ENCODE assay signal across 7 cellular contexts in genomic region chr17:1453694-1454093, GRCh38. TPM values are rescaled to one million over a fixed set of nuclear protein-coding genes. Genes with fewer than 3 reads are reported as not detected.
DNase-seq lines count a peak whose midpoint lies in the region; ATAC-seq and TF ChIP-seq lines count a peak whose summit lies in the region.
"Not testable (repeated sequence)": the region's sequence is repeated elsewhere in the genome, so short reads cannot be mapped to it uniquely, and the experiment has no call there.

No MANE protein-coding gene starts in this region.

- intact Hi-C loops in CD8-positive, alpha-beta T cell (cut with DNase I, micrococcal nuclease) = loop anchor here in 1 of 2 experiments (2.0 kb wide), 1 partner anchor 53 kb away; the partner anchor contains the start of gene YWHAE
- intact Hi-C loops in mammary epithelial cell (cut with micrococcal nuclease) = loop anchor here (10.0 kb wide), 1 partner anchor 191 kb away; the partner anchor contains the start of genes RILP and SCARF1
- intact Hi-C loops in natural killer cell (cut with micrococcal nuclease) = not testable (repeated sequence)

- not testable (repeated sequence) for DNase-seq in CD8-positive, alpha-beta T cell; RWPE1 (ENCODE audit: low spot score); activated T-cell treated with anti-CD3 and anti-CD28 coated beads, Interleukin-2, amount 50 U/mL, for 4 hours; mammary epithelial cell; hepatocyte (ENCODE audit: low spot score); natural killer cell

- not testable (repeated sequence) for H3K4me3 ChIP-seq in CD8-positive, alpha-beta T cell (ENCODE audit: low read depth, low read length); mammary epithelial cell (replicated peaks in 1 of 3; ENCODE audit: insufficient read depth in 1 of 3, low read depth in 2 of 3, low read length in 3 of 3); hepatocyte; skeletal muscle satellite cell (ENCODE audit: low read length)

- not testable (repeated sequence) for H3K9me2 ChIP-seq in hepatocyte (replicated peaks; ENCODE audit: insufficient read depth)

- not testable (repeated sequence) for H3K27ac ChIP-seq in CD8-positive, alpha-beta T cell (ENCODE audit: low read depth, low read length); mammary epithelial cell (ENCODE audit: insufficient read depth, low read depth, low read length); hepatocyte
- peak overlapping the region; percentile 90 for H3K27ac ChIP-seq in RWPE1

- POLR2A ChIA-PET in CD8-positive, alpha-beta T cell (lab: Charles Lee) = not testable (repeated sequence)
- POLR2A ChIA-PET in RWPE1 (lab: Yijun Ruan, JAX; ENCODE audit: low non-redundant PET) = interaction anchor here (0.6 kb wide), 1 partner anchor 60 kb away, joined by 3 read pairs; no protein-coding TSS in a partner anchor

- not testable (repeated sequence) for H3K27ac Mint-ChIP-seq in CD8-positive, alpha-beta T cell
- peak overlapping the region in 1 of 2 donors; percentile 9 for H3K27ac Mint-ChIP-seq in natural killer cell

- TF ChIP-seq CTCF in CD8-positive, alpha-beta T cell (IDR thresholded peaks at IDR 0.05); RWPE1 (conservative IDR thresholded peaks at IDR 0.05; ENCODE audit: low read depth); mammary epithelial cell (conservative IDR thresholded peaks at IDR 0.05 in 1 of 2, IDR thresholded peaks at IDR 0.05 in 1 of 2; ENCODE audit: extremely low read depth in 1 of 2, insufficient read depth in 1 of 2, low read depth in 1 of 2, low read length in 2 of 2); hepatocyte (IDR thresholded peaks at IDR 0.05; ENCODE audit: poor library complexity); natural killer cell (IDR thresholded peaks at IDR 0.05): not testable (repeated sequence)

- not testable (repeated sequence) for H3K9me3 Mint-ChIP-seq in CD8-positive, alpha-beta T cell; activated T-cell treated with anti-CD3 and anti-CD28 coated beads, Interleukin-2, amount 50 U/mL, for 4 hours; natural killer cell

- CTCF ChIA-PET in CD8-positive, alpha-beta T cell (lab: Charles Lee) = interaction anchor here (1.6 kb wide), 1 partner anchor 89 kb away, joined by 6 read pairs; no protein-coding TSS in a partner anchor
- CTCF ChIA-PET in RWPE1 (lab: Yijun Ruan, JAX) = interaction anchor here (0.6 to 0.7 kb wide), 2 partner anchors 145 to 188 kb away, joined by 3 read pairs; no protein-coding TSS in a partner anchor
- CTCF ChIA-PET in mammary epithelial cell (lab: Charles Lee; ENCODE audit: low non-redundant PET) = not testable (repeated sequence)

- H3K27me3 ChIP-seq in CD8-positive, alpha-beta T cell (ENCODE audit: insufficient read depth, low read length); mammary epithelial cell (ENCODE audit: insufficient read depth, low read length); hepatocyte; skeletal muscle satellite cell (ENCODE audit: control insufficient read depth, insufficient read depth, low read length): not testable (repeated sequence)

- dilution Hi-C loops in mammary epithelial cell (cut with HindIII; ENCODE audit: low sequenced_read_pairs) = not testable (repeated sequence)

- H3K9me3 ChIP-seq in CD8-positive, alpha-beta T cell (ENCODE audit: low read length); mammary epithelial cell (replicated peaks; ENCODE audit: insufficient read depth, low read length); hepatocyte (ENCODE audit: low read depth); skeletal muscle satellite cell (replicated peaks; ENCODE audit: low read length): not testable (repeated sequence)

- not testable (repeated sequence) for ATAC-seq in CD8-positive, alpha-beta T cell; activated T-cell treated with anti-CD3 and anti-CD28 coated beads, Interleukin-2, amount 50 U/mL, for 4 hours; natural killer cell

- peak overlapping the region; percentile 49 for H3K4me3 Mint-ChIP-seq in CD8-positive, alpha-beta T cell
- peak overlapping the region; percentile 92 for H3K4me3 Mint-ChIP-seq in activated T-cell treated with anti-CD3 and anti-CD28 coated beads, Interleukin-2, amount 50 U/mL, for 4 hours
- H3K4me3 Mint-ChIP-seq in natural killer cell = peak overlapping the region; percentile 53

- WGBS in mammary epithelial cell (ENCODE audit: low coverage, missing lambda C conversion rate) = 94% methylated on average over 10 of the region's 11 CpGs
- WGBS in hepatocyte (ENCODE audit: low lambda C conversion rate, missing lambda C conversion rate) = 91% methylated on average over 11 of the region's 11 CpGs

- not testable (repeated sequence) for H3K27me3 Mint-ChIP-seq in CD8-positive, alpha-beta T cell (ENCODE audit: low read depth); activated T-cell treated with anti-CD3 and anti-CD28 coated beads, Interleukin-2, amount 50 U/mL, for 4 hours (ENCODE audit: low read depth); natural killer cell (ENCODE audit: low read depth in 2 of 2)

- peaks cover 30% of the 10 kb centered on the region for H3K4me1 ChIP-seq in CD8-positive, alpha-beta T cell (ENCODE audit: insufficient read depth, low read length)
- H3K4me1 ChIP-seq in mammary epithelial cell (ENCODE audit: insufficient read depth, low read length) = not testable (repeated sequence)
- H3K4me1 ChIP-seq in hepatocyte (ENCODE audit: insufficient read depth) = peaks cover 14% of the 10 kb centered on the region
- peaks cover 31% of the 10 kb centered on the region for H3K4me1 ChIP-seq in skeletal muscle satellite cell (ENCODE audit: control insufficient read depth, insufficient read depth, low read length)

- not testable (repeated sequence) for H2AFZ ChIP-seq in mammary epithelial cell (ENCODE audit: low read depth, low read length); hepatocyte

- H3K79me2 ChIP-seq in mammary epithelial cell (ENCODE audit: insufficient read depth, low read length) (peaks cover 73% of the 10 kb centered on the region), hepatocyte (peaks cover 71% of the 10 kb centered on the region)

- H3K4me2 ChIP-seq in mammary epithelial cell (ENCODE audit: insufficient read depth, low read depth, low read length) (peak overlapping the region; percentile 75), hepatocyte (peak overlapping the region; percentile 82), skeletal muscle satellite cell (ENCODE audit: low read length) (peak overlapping the region; percentile 41)

- in situ Hi-C loops in mammary epithelial cell (cut with MboI; ENCODE audit: low sequenced_read_pairs in 2 of 2) = not testable (repeated sequence)

- BruUV-seq in mammary epithelial cell (replicated peaks; lab: Mats Ljungman, UMichigan) = not testable (repeated sequence)

- peaks cover 53% of the 10 kb centered on the region for H3K4me1 Mint-ChIP-seq in CD8-positive, alpha-beta T cell (ENCODE audit: low read depth)
- H3K4me1 Mint-ChIP-seq in activated T-cell treated with anti-CD3 and anti-CD28 coated beads, Interleukin-2, amount 50 U/mL, for 4 hours (ENCODE audit: low read depth) = peaks cover 53% of the 10 kb centered on the region
- peaks cover 32 to 45% of the 10 kb centered on the region in 2 donors for H3K4me1 Mint-ChIP-seq in natural killer cell

- not testable (repeated sequence) for H3K9ac ChIP-seq in mammary epithelial cell (ENCODE audit: insufficient read depth, low read length); skeletal muscle satellite cell (ENCODE audit: low read depth, low read length)

- not testable (repeated sequence) for H3K36me3 ChIP-seq in CD8-positive, alpha-beta T cell (ENCODE audit: insufficient read depth, low read length); mammary epithelial cell (ENCODE audit: insufficient read depth, low read length); hepatocyte (replicated peaks; ENCODE audit: insufficient read depth, low read depth)
- peaks cover 30% of the 10 kb centered on the region for H3K36me3 ChIP-seq in skeletal muscle satellite cell (ENCODE audit: insufficient read depth, low read length)

- H4K20me1 ChIP-seq in mammary epithelial cell (ENCODE audit: insufficient read depth, low read length) = not testable (repeated sequence)
- H4K20me1 ChIP-seq in hepatocyte (ENCODE audit: insufficient read depth, poor library complexity, severe bottlenecking) = peaks cover 59% of the 10 kb centered on the region

- peaks cover 32% of the 10 kb centered on the region for H3K36me3 Mint-ChIP-seq in CD8-positive, alpha-beta T cell
- peaks cover 12% of the 10 kb centered on the region for H3K36me3 Mint-ChIP-seq in activated T-cell treated with anti-CD3 and anti-CD28 coated beads, Interleukin-2, amount 50 U/mL, for 4 hours (ENCODE audit: insufficient read depth)
- not testable (repeated sequence) for H3K36me3 Mint-ChIP-seq in natural killer cell

RNA-seq across cellular contexts. Expression of gene CRK, which starts 2.3 kb away (rescaled TPM):
- total RNA-seq in CD8-positive, alpha-beta T cell = 10 to 100 TPM; 15.4 to 15.9 TPM
- total RNA-seq in activated T-cell treated with anti-CD3 and anti-CD28 coated beads, Interleukin-2, amount 50 U/mL, for 4 hours = 10 to 100 TPM; 21.0 to 22.4 (median 22.0) TPM
- total RNA-seq in mammary epithelial cell (100 to 1,000 TPM in 1 of 2 donors, 10 to 100 TPM in 1; 71.4 to 127 TPM), hepatocyte (66.7 and 72.1 TPM in 2 replicates), natural killer cell (10 to 100 TPM; 15.9 to 19.6 (median 16.7) TPM)
- polyA plus RNA-seq in mammary epithelial cell (72.6 TPM), hepatocyte (66.5 and 69.2 TPM in 2 replicates)
- 68.3 TPM for polyA minus RNA-seq in mammary epithelial cell
- 83.4 and 85.0 TPM in 2 replicates for total RNA-seq in skeletal muscle satellite cell (2012; rRNA removed)

RNA-seq across cellular contexts. Expression of gene MYO1C, which starts 38.8 kb away (rescaled TPM):
- 10 to 100 TPM in 1 of 2 experiments, 1 to 10 TPM in 1; 9.1 to 11.4 TPM for total RNA-seq in CD8-positive, alpha-beta T cell
- total RNA-seq in activated T-cell treated with anti-CD3 and anti-CD28 coated beads, Interleukin-2, amount 50 U/mL, for 4 hours = 10 to 100 TPM; 16.7 to 34.5 (median 18.3) TPM
- 100 to 1,000 TPM; 192 to 214 TPM for total RNA-seq in mammary epithelial cell
- 98.8 TPM for polyA plus RNA-seq in mammary epithelial cell
- 179 TPM for polyA minus RNA-seq in mammary epithelial cell
- 74.4 and 76.8 TPM in 2 replicates for total RNA-seq in hepatocyte
- polyA plus RNA-seq in hepatocyte = 85.3 and 92.3 TPM in 2 replicates
- total RNA-seq in natural killer cell = 10 to 100 TPM in 2 of 3 donors, 1 to 10 TPM in 1; 4.0 to 39.6 (median 24.0) TPM
- 99.4 and 114 TPM in 2 replicates for total RNA-seq in skeletal muscle satellite cell (2012; rRNA removed)

RNA-seq across cellular contexts. Expression of gene YWHAE, which starts 53.7 kb away (rescaled TPM):
- total RNA-seq in CD8-positive, alpha-beta T cell = 100 to 1,000 TPM; 125 to 134 TPM
- total RNA-seq in activated T-cell treated with anti-CD3 and anti-CD28 coated beads, Interleukin-2, amount 50 U/mL, for 4 hours = 100 to 1,000 TPM; 470 to 529 (median 478) TPM
- 100 to 1,000 TPM; 528 to 689 TPM for total RNA-seq in mammary epithelial cell
- 1,045 TPM for polyA plus RNA-seq in mammary epithelial cell
- polyA minus RNA-seq in mammary epithelial cell = 400 TPM
- 566 and 611 TPM in 2 replicates for total RNA-seq in hepatocyte
- 339 and 374 TPM in 2 replicates for polyA plus RNA-seq in hepatocyte
- 100 to 1,000 TPM; 116 to 134 (median 132) TPM for total RNA-seq in natural killer cell
- 623 and 650 TPM in 2 replicates for total RNA-seq in skeletal muscle satellite cell (2012; rRNA removed)
